Comparison of ENCODE assay signal across 22 cellular contexts in genomic region chr18:56019156-56019555, GRCh38.
DNase-seq lines count a peak whose midpoint lies in the region; ATAC-seq, FAIRE-seq and TF ChIP-seq lines count a peak whose summit lies in the region.
"Had no signal": no experiment of that assay in that cellular context is flagged by ENCODE, and none has a peak within 500 bp of the region (broad histone marks: within the 10 kb centered on the region; RNA-seq: fewer than 3 reads in every experiment).

No MANE protein-coding gene starts in this region.

- no peaks in the 10 kb centered on the region; the same call in 1 of the 2 replicates for H3K23me2 ChIP-seq in H1 (ENCODE audit: low read depth, low read length)

- BruUV-seq in endothelial cell of umbilical vein (replicated peaks; lab: Mats Ljungman, UMichigan), result no TSS peak

- H3K27me3 ChIP-seq in H1 (replicated peaks in 1 of 4; ENCODE audit: control insufficient read depth in 3 of 4, extremely low read depth in 1 of 4, insufficient read depth in 3 of 4, low read length in 3 of 4), result peaks cover 0 to 1% (median 0%) of the 10 kb centered on the region in 4 experiments; a peak in 1 of 7 replicates
- H3K27me3 ChIP-seq in endothelial cell of umbilical vein (ENCODE audit: control insufficient read depth in 2 of 2, insufficient read depth in 2 of 2, low read length in 2 of 2), result no peaks in the 10 kb centered on the region
- H3K27me3 ChIP-seq in endodermal cell (ENCODE audit: control insufficient read depth, insufficient read depth, low read length, poor library complexity, severe bottlenecking), result no peaks in the 10 kb centered on the region
- H3K27me3 ChIP-seq: BE2C, BLaER1 had no signal

- H3K4me1 Mint-ChIP-seq in stimulated activated memory B cell treated with anti-CD40 and anti-IgM and Interleukin-4, amounts not matched to agents 10 μg/mL and 1 μg/mL and 100 μg/mL, for 72 hours, result peaks cover 7% of the 10 kb centered on the region
- H3K4me1 Mint-ChIP-seq in endodermal cell, result no peaks in the 10 kb centered on the region
- H3K4me1 Mint-ChIP-seq: CD14-positive monocyte; CD4-positive, alpha-beta memory T cell; CD4-positive, CD25-positive, alpha-beta regulatory T cell; CD8-positive, alpha-beta memory T cell had no signal

- no peak overlapping the region for H2AK5ac ChIP-seq in H1 (ENCODE audit: low read depth, low read length)

- no peaks in the 10 kb centered on the region for H3K79me2 ChIP-seq in H1 (ENCODE audit: control insufficient read depth in 1 of 2, insufficient read depth in 2 of 2, low read length in 2 of 2)
- H3K79me2 ChIP-seq in endothelial cell of umbilical vein (ENCODE audit: control insufficient read depth, insufficient read depth, low read length), result no peaks in the 10 kb centered on the region

- H2BK15ac ChIP-seq in H1 (ENCODE audit: low read length), result no peak overlapping the region

- H4K20me1 ChIP-seq in H1 (replicated peaks in 1 of 2; ENCODE audit: control insufficient read depth in 1 of 2, insufficient read depth in 2 of 2, low read length in 2 of 2) (no peaks in the 10 kb centered on the region), endothelial cell of umbilical vein (replicated peaks; ENCODE audit: control insufficient read depth, extremely low read depth, insufficient read depth, low read length) (no peaks in the 10 kb centered on the region)
- H4K20me1 ChIP-seq: BLaER1 had no signal

- CTCF ChIA-PET in H1 (lab: Charles Lee; ENCODE audit: partially characterized antibody) (no interaction called here), endothelial cell of umbilical vein (lab: Charles Lee) (no interaction called here)

- ATAC-seq in stimulated activated memory B cell treated with anti-CD40 and anti-IgM and Interleukin-4, amounts not matched to agents 10 μg/mL and 1 μg/mL and 100 μg/mL, for 72 hours, result no peak
- ATAC-seq in HG03159 (IDR thresholded peaks at IDR 0.05; ENCODE audit: unreplicated experiment), result no peak

- no peaks in the 10 kb centered on the region for H3K27me3 Mint-ChIP-seq in stimulated activated memory B cell treated with anti-CD40 and anti-IgM and Interleukin-4, amounts not matched to agents 10 μg/mL and 1 μg/mL and 100 μg/mL, for 72 hours
- H3K27me3 Mint-ChIP-seq in endodermal cell (ENCODE audit: insufficient read depth), result no peaks in the 10 kb centered on the region
- H3K27me3 Mint-ChIP-seq: CD4-positive, alpha-beta memory T cell; CD4-positive, CD25-positive, alpha-beta regulatory T cell; CD8-positive, alpha-beta memory T cell had no signal

- POLR2A ChIA-PET in H1 (lab: Charles Lee; ENCODE audit: partially characterized antibody), result no interaction called here
- POLR2A ChIA-PET in endothelial cell of umbilical vein (lab: Charles Lee), result no interaction called here

- H3K9me3 Mint-ChIP-seq in stimulated activated memory B cell treated with anti-CD40 and anti-IgM and Interleukin-4, amounts not matched to agents 10 μg/mL and 1 μg/mL and 100 μg/mL, for 72 hours, result peaks cover 7% of the 10 kb centered on the region
- no peaks in the 10 kb centered on the region for H3K9me3 Mint-ChIP-seq in endodermal cell

- TF ChIP-seq POLR2A in H1 (IDR thresholded peaks at IDR 0.05; ENCODE audit: control extremely low read depth in 1 of 2, low read depth in 2 of 2, low read length in 2 of 2) (no peak), endothelial cell of umbilical vein (IDR thresholded peaks at IDR 0.05; ENCODE audit: low read depth, low read length) (no peak)

- intact Hi-C loops in endothelial cell of umbilical vein (cut with micrococcal nuclease), result no loop called here

- DNase-seq in NCI-H446 treated with DMSO at 0.1 percent for 48 hours (lab: John Stamatoyannopoulos, UW) (peak; percentile 19), H1 (ENCODE audit: low read depth in 1 of 2, low spot score in 2 of 2) (no peak), endothelial cell of umbilical vein (ENCODE audit: low read depth, low spot score) (no peak), endodermal cell (no peak)
- no peak for DNase-seq in stimulated activated CD4-positive, alpha-beta T cell treated with anti-CD3 and anti-CD28 coated beads, Interleukin-4, amount 100 ng/mL, for 4 hours
- DNase-seq: 8988T; ACHN; BE2C; C1 segment of cervical spinal cord; CD4-positive, alpha-beta memory T cell; CD4-positive, CD25-positive, alpha-beta regulatory T cell; CD8-positive, alpha-beta memory T cell; COR-L47; DMS79 treated with DMSO at 0.1 percent for 48 hours; GF-D8 had no signal

- no peak overlapping the region for H2BK20ac ChIP-seq in H1 (ENCODE audit: low read length)

- TF ChIP-seq EP300 in H1 (IDR thresholded peaks at IDR 0.05; ENCODE audit: borderline replicate concordance in 1 of 2, low read depth in 2 of 2, low read length in 2 of 2), result no peak

- no peak overlapping the region for H3K4ac ChIP-seq in H1 (replicated peaks; ENCODE audit: insufficient read length, low read depth, low read length)

- no peak overlapping the region for H4K91ac ChIP-seq in H1 (replicated peaks; ENCODE audit: insufficient read length, low read length)

- 89% methylated on average over 2 of the region's 2 CpGs; no CpG with 5 or more reads in 1 of the 2 experiments for WGBS in H1 (ENCODE audit: extremely low coverage in 1 of 2, insufficient coverage in 1 of 2, insufficient read length in 1 of 2, insufficient replicate concordance in 2 of 2, low coverage in 1 of 2, low lambda C conversion rate in 2 of 2, missing lambda C conversion rate in 1 of 2), 2 experiments
- 77% methylated on average over 2 of the region's 2 CpGs; no CpG with 5 or more reads in 1 of the 2 experiments for WGBS in endodermal cell (ENCODE audit: insufficient coverage in 1 of 2, insufficient read length in 1 of 2), 2 experiments

- no peak overlapping the region for H3K14ac ChIP-seq in H1 (ENCODE audit: insufficient read length)

- H3K18ac ChIP-seq in H1 (ENCODE audit: extremely low read depth, low read length), result no peak overlapping the region

- no peak overlapping the region for H2BK120ac ChIP-seq in H1 (replicated peaks; ENCODE audit: low read depth, low read length)

- H3K9me1 ChIP-seq in endothelial cell of umbilical vein (replicated peaks; ENCODE audit: control insufficient read depth, extremely low read depth, insufficient read depth, low read length), result no peaks in the 10 kb centered on the region

- H3K36me3 ChIP-seq in H1 (ENCODE audit: control insufficient read depth in 2 of 4, insufficient read depth in 4 of 4, low read length in 3 of 4) (no peaks in the 10 kb centered on the region), endothelial cell of umbilical vein (ENCODE audit: control insufficient read depth in 2 of 2, extremely low read depth in 1 of 2, insufficient read depth in 2 of 2, low read length in 2 of 2) (no peaks in the 10 kb centered on the region), endodermal cell (ENCODE audit: control insufficient read depth, insufficient read depth, low read length) (no peaks in the 10 kb centered on the region)
- H3K36me3 ChIP-seq: BE2C, BLaER1 had no signal

- H3K4me3 ChIP-seq in H1 (ENCODE audit: extremely low read depth in 1 of 4, insufficient read depth in 2 of 4, low read depth in 3 of 4, low read length in 4 of 4) (no peak overlapping the region), endothelial cell of umbilical vein (replicated peaks in 1 of 3; ENCODE audit: insufficient read depth in 1 of 3, low read depth in 1 of 3, low read length in 3 of 3) (no peak overlapping the region), endodermal cell (ENCODE audit: low read length) (no peak overlapping the region)
- H3K4me3 ChIP-seq: BLaER1 had no signal

- no peak overlapping the region for H3K4me2 ChIP-seq in H1 (ENCODE audit: insufficient read depth in 1 of 2, low read depth in 2 of 2, low read length in 2 of 2)
- H3K4me2 ChIP-seq in endothelial cell of umbilical vein (ENCODE audit: insufficient read depth, low read length), result no peak overlapping the region

- H3K27ac ChIP-seq in H1 (ENCODE audit: low read depth, low read length) (no peak overlapping the region), endothelial cell of umbilical vein (ENCODE audit: insufficient read depth, low read depth, low read length) (peak overlapping the region; percentile 93), endodermal cell (ENCODE audit: low read depth, low read length) (no peak overlapping the region)
- H3K27ac ChIP-seq: BLaER1 had no signal

- H3K9ac ChIP-seq in H1 (replicated peaks in 1 of 4; ENCODE audit: extremely low read depth in 1 of 4, low read depth in 3 of 4, low read length in 3 of 4) (no peak overlapping the region), endothelial cell of umbilical vein (replicated peaks; ENCODE audit: extremely low read depth, insufficient read depth, low read length) (no peak overlapping the region), endodermal cell (ENCODE audit: extremely low read depth, low read length, poor library complexity, severe bottlenecking) (no peak overlapping the region)
- H3K9ac ChIP-seq: BLaER1 had no signal

- H2AFZ ChIP-seq in H1 (ENCODE audit: low read length), result no peak overlapping the region
- no peak overlapping the region for H2AFZ ChIP-seq in endothelial cell of umbilical vein (ENCODE audit: low read depth, low read length)

- H3K27ac Mint-ChIP-seq in stimulated activated memory B cell treated with anti-CD40 and anti-IgM and Interleukin-4, amounts not matched to agents 10 μg/mL and 1 μg/mL and 100 μg/mL, for 72 hours, result no peak overlapping the region
- H3K27ac Mint-ChIP-seq in endodermal cell, result no peak overlapping the region
- H3K27ac Mint-ChIP-seq: CD14-positive monocyte; CD4-positive, alpha-beta memory T cell; CD4-positive, CD25-positive, alpha-beta regulatory T cell; CD8-positive, alpha-beta memory T cell had no signal

- no peak for TF ChIP-seq CTCF in H1 (IDR thresholded peaks at IDR 0.05; ENCODE audit: control extremely low read depth in 1 of 3, insufficient read depth in 1 of 3, low read depth in 1 of 3, low read length in 3 of 3)
- TF ChIP-seq CTCF in endothelial cell of umbilical vein (IDR thresholded peaks at IDR 0.05; ENCODE audit: extremely low read depth in 1 of 2, insufficient read depth in 1 of 2, low read depth in 1 of 2, low read length in 2 of 2), result no peak
- TF ChIP-seq CTCF in endodermal cell (conservative IDR thresholded peaks at IDR 0.05), result no peak

- no peaks in the 10 kb centered on the region for H3K79me1 ChIP-seq in H1 (ENCODE audit: low read depth, low read length)

- peak overlapping the region; percentile 16 for H3K56ac ChIP-seq in H1 (replicated peaks; ENCODE audit: insufficient read length, low read depth, low read length)

- H3K36me3 Mint-ChIP-seq in stimulated activated memory B cell treated with anti-CD40 and anti-IgM and Interleukin-4, amounts not matched to agents 10 μg/mL and 1 μg/mL and 100 μg/mL, for 72 hours, result peaks cover 5% of the 10 kb centered on the region
- no peaks in the 10 kb centered on the region for H3K36me3 Mint-ChIP-seq in endodermal cell (ENCODE audit: low read depth)
- H3K36me3 Mint-ChIP-seq: CD14-positive monocyte; CD4-positive, alpha-beta memory T cell; CD4-positive, CD25-positive, alpha-beta regulatory T cell; CD8-positive, alpha-beta memory T cell had no signal

- no peak for TF ChIP-seq RAD21 in H1 (IDR thresholded peaks at IDR 0.05 in 1 of 2, conservative IDR thresholded peaks at IDR 0.05 in 1 of 2; ENCODE audit: low read depth in 2 of 2, low read length in 2 of 2)

- H3K4me1 ChIP-seq in H1 (replicated peaks in 1 of 4; ENCODE audit: control insufficient read depth in 3 of 4, insufficient read depth in 4 of 4, low read length in 3 of 4) (no peaks in the 10 kb centered on the region), endothelial cell of umbilical vein (ENCODE audit: control insufficient read depth, extremely low read depth, insufficient read depth, low read length) (peaks cover 35% of the 10 kb centered on the region), endodermal cell (ENCODE audit: control insufficient read depth, insufficient read depth, low read length) (no peaks in the 10 kb centered on the region)
- H3K4me1 ChIP-seq: BE2C had no signal

- H2BK5ac ChIP-seq in H1 (ENCODE audit: low read depth, low read length), result no peak overlapping the region

- no peak overlapping the region for H2BK12ac ChIP-seq in H1 (ENCODE audit: low read depth, low read length)

- no peaks in the 10 kb centered on the region for H3K9me3 ChIP-seq in H1 (ENCODE audit: insufficient read depth in 2 of 2, low read depth in 1 of 2, low read length in 1 of 2)
- H3K9me3 ChIP-seq in endothelial cell of umbilical vein (replicated peaks; ENCODE audit: control insufficient read depth, insufficient read depth, low read length), result no peaks in the 10 kb centered on the region
- no peaks in the 10 kb centered on the region for H3K9me3 ChIP-seq in endodermal cell (ENCODE audit: control insufficient read depth, low read length)
- H3K9me3 ChIP-seq: BE2C had no signal

- H3K23ac ChIP-seq in H1 (ENCODE audit: insufficient read length), result no peak overlapping the region

- dilution Hi-C loops in endothelial cell of umbilical vein (cut with MboI; ENCODE audit: extremely low pct_ligation_motif_present, low sequenced_read_pairs), result no loop called here

- H3K4me3 Mint-ChIP-seq in stimulated activated memory B cell treated with anti-CD40 and anti-IgM and Interleukin-4, amounts not matched to agents 10 μg/mL and 1 μg/mL and 100 μg/mL, for 72 hours, result no peak overlapping the region
- no peak overlapping the region for H3K4me3 Mint-ChIP-seq in endodermal cell
- H3K4me3 Mint-ChIP-seq: CD14-positive monocyte; CD4-positive, alpha-beta memory T cell; CD4-positive, CD25-positive, alpha-beta regulatory T cell; CD8-positive, alpha-beta memory T cell had no signal

- no peak overlapping the region for H4K5ac ChIP-seq in H1 (ENCODE audit: insufficient read length, low read depth, low read length)

- H4K8ac ChIP-seq in H1 (ENCODE audit: extremely low read depth, insufficient read depth, low read length), result no peak overlapping the region

- FAIRE-seq in H1 (lab: Jason Lieb, UNC) (no peak), endothelial cell of umbilical vein (lab: Jason Lieb, UNC) (no peak)
- FAIRE-seq: A204.1, G401.6, GM12891 had no signal
